Comparison of ENCODE assay signal across 21 cellular contexts in the genomic region with DNA sequence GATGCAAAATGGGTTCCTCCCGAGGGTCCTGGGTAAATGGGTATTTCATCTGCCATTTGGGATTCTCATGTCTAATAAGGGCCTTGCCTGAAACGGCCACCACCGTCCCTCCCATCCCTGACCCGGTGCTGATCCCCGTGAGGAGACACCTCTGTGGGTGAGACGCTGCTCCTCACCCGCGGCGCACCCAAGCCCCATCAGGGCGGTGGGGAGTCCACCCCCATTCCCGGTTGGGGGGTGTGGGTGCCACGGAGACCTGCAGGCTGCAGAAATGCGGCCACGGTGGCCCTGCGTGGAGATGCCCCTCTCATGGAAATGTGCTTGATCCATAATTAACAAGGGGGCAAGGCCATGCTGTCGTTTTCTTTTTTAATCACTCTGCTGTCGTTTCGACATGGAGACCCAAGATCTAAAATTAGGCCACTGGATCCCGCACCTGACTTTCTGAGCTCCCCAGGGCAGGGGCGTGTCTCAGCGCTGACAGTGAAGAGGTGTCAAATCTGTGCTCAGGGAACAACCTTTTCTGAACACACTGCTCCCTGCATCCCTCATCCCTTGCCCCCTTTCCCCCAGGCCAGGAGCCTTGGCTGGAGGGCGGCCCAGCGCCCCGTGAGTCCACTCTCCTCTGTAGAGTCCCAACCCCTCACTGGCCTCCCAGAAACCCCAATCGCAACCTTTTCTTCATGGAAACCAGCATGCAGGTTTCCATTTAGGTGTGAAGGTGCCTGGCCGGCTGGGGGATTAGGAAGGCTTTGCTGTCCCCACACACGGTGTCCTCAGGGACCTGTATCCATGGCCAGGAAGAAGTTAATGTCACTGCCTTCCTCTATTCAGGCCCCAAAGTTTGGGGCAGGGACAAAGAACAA.
"Had no signal": no experiment of that assay in that cellular context is flagged by ENCODE, and none has a peak within 500 bp of the region (broad histone marks: within the 10 kb centered on the region; RNA-seq: fewer than 3 reads in every experiment).

No MANE protein-coding gene starts in this region.

- DNase-seq: activated T-cell treated with anti-CD3 and anti-CD28 coated beads, Interleukin-2, amount 50 U/mL, for 24 hours; endodermal cell; esophagus squamous epithelium; stimulated activated CD4-positive, alpha-beta T cell treated with anti-CD3 and anti-CD28 coated beads, Interleukin-1b, Interleukin-23, amount 100 ng/mL, for 48 hours; stomach; T-cell; transverse colon had no signal

- H3K27me3 ChIP-seq: esophagus squamous epithelium, gastroesophageal sphincter, stomach, suprapubic skin, transverse colon, vagina had no signal

- H3K36me3 ChIP-seq: esophagus squamous epithelium, gastroesophageal sphincter, prostate gland, stomach, suprapubic skin, transverse colon, vagina had no signal

- H3K27me3 Mint-ChIP-seq: activated T-cell treated with anti-CD3 and anti-CD28 coated beads, Interleukin-2, amount 50 U/mL, for 24 hours; activated T-helper 17 cell treated with anti-CD3 and anti-CD28 coated beads, Interleukin-2, amount 50 U/mL, for 72 hours; brain; naive thymus-derived CD8-positive, alpha-beta T cell; T-cell had no signal

- H3K27ac Mint-ChIP-seq: activated T-cell treated with anti-CD3 and anti-CD28 coated beads, Interleukin-2, amount 50 U/mL, for 24 hours; activated T-helper 17 cell treated with anti-CD3 and anti-CD28 coated beads, Interleukin-2, amount 50 U/mL, for 72 hours; endodermal cell; stimulated activated effector memory CD8-positive, alpha-beta T cell treated with anti-CD3 and anti-CD28 coated beads, Interleukin-12 subunit alpha, Interleukin-12 subunit beta, amount 100 ng/mL, for 72 hours; T-cell; T-helper 2 cell treated with Interferon-gamma antibody and Interleukin-4, amounts not matched to agents 5 μg/mL and 100 μg/mL, for 36 hours had no signal

- H3K4me3 Mint-ChIP-seq: activated T-cell treated with anti-CD3 and anti-CD28 coated beads, Interleukin-2, amount 50 U/mL, for 24 hours; activated T-helper 17 cell treated with anti-CD3 and anti-CD28 coated beads, Interleukin-2, amount 50 U/mL, for 72 hours; endodermal cell; naive thymus-derived CD8-positive, alpha-beta T cell; stimulated activated effector memory CD8-positive, alpha-beta T cell treated with anti-CD3 and anti-CD28 coated beads, Interleukin-12 subunit alpha, Interleukin-12 subunit beta, amount 100 ng/mL, for 72 hours; T-cell; T-helper 2 cell treated with Interferon-gamma antibody and Interleukin-4, amounts not matched to agents 5 μg/mL and 100 μg/mL, for 36 hours had no signal

- H3K4me1 Mint-ChIP-seq: activated T-helper 17 cell treated with anti-CD3 and anti-CD28 coated beads, Interleukin-2, amount 50 U/mL, for 72 hours; endodermal cell; stimulated activated effector memory CD8-positive, alpha-beta T cell treated with anti-CD3 and anti-CD28 coated beads, Interleukin-12 subunit alpha, Interleukin-12 subunit beta, amount 100 ng/mL, for 72 hours; T-cell had no signal

- H3K4me1 ChIP-seq: esophagus squamous epithelium, gastroesophageal sphincter, prostate gland, transverse colon had no signal

- H3K9me3 ChIP-seq: esophagus squamous epithelium, gastroesophageal sphincter, prostate gland, stomach, suprapubic skin, transverse colon, vagina had no signal

- ATAC-seq: activated naive CD4-positive, alpha-beta T cell treated with anti-CD3 and anti-CD28 coated beads, Interleukin-2, amount 50 U/mL, for 72 hours; activated T-helper 17 cell treated with anti-CD3 and anti-CD28 coated beads, Interleukin-2, amount 50 U/mL, for 72 hours; gastroesophageal sphincter; naive thymus-derived CD8-positive, alpha-beta T cell; stimulated activated effector memory CD8-positive, alpha-beta T cell treated with anti-CD3 and anti-CD28 coated beads, Interleukin-12 subunit alpha, Interleukin-12 subunit beta, amount 100 ng/mL, for 72 hours; T-cell had no signal

- FAIRE-seq: keratinocyte, TTC549 had no signal

- H3K9me3 Mint-ChIP-seq: activated naive CD4-positive, alpha-beta T cell treated with anti-CD3 and anti-CD28 coated beads, Interleukin-2, amount 50 U/mL, for 72 hours; activated T-cell treated with anti-CD3 and anti-CD28 coated beads, Interleukin-2, amount 50 U/mL, for 24 hours; activated T-helper 17 cell treated with anti-CD3 and anti-CD28 coated beads, Interleukin-2, amount 50 U/mL, for 72 hours; endodermal cell; naive thymus-derived CD8-positive, alpha-beta T cell; stimulated activated effector memory CD8-positive, alpha-beta T cell treated with anti-CD3 and anti-CD28 coated beads, Interleukin-12 subunit alpha, Interleukin-12 subunit beta, amount 100 ng/mL, for 72 hours; T-cell; T-helper 2 cell treated with Interferon-gamma antibody and Interleukin-4, amounts not matched to agents 5 μg/mL and 100 μg/mL, for 36 hours had no signal

- H3K4me3 ChIP-seq: coronary artery, esophagus squamous epithelium, gastroesophageal sphincter, prostate gland, skin epidermis, stomach, suprapubic skin, transverse colon, vagina had no signal

- H3K36me3 Mint-ChIP-seq: activated naive CD4-positive, alpha-beta T cell treated with anti-CD3 and anti-CD28 coated beads, Interleukin-2, amount 50 U/mL, for 72 hours; brain; stimulated activated effector memory CD8-positive, alpha-beta T cell treated with anti-CD3 and anti-CD28 coated beads, Interleukin-12 subunit alpha, Interleukin-12 subunit beta, amount 100 ng/mL, for 72 hours; T-cell had no signal

- H3K27ac ChIP-seq: coronary artery, esophagus squamous epithelium, gastroesophageal sphincter, prostate gland, stomach, transverse colon, vagina had no signal
